ENCODE assay signal across 9 cellular contexts in genomic region chr7:44045226-44046014, GRCh38. TPM values are rescaled to one million over a fixed set of nuclear protein-coding genes. Genes with fewer than 3 reads are reported as not detected.
DNase-seq lines count a peak whose midpoint lies in the region; ATAC-seq and TF ChIP-seq lines count a peak whose summit lies in the region.
"Had no signal": no experiment of that assay in that cellular context is flagged by ENCODE, and none has a peak within 500 bp of the region (broad histone marks: within the 10 kb centered on the region; RNA-seq: fewer than 3 reads in every experiment).

No MANE protein-coding gene starts in this region.

- H3K4me3 ChIP-seq in AG10803 (ENCODE audit: low read length) (peak overlapping the region; percentile 91), right cardiac atrium (ENCODE audit: low read length) (peak overlapping the region; percentile 84)

- intact Hi-C loops in activated CD8-positive, alpha-beta T cell treated with anti-CD3 and anti-CD28 coated beads for 36 hours (cut with micrococcal nuclease): no loop called here
- intact Hi-C loops in right cardiac atrium (cut with DNase I): no loop called here

- no peaks in the 10 kb centered on the region for H3K9me3 ChIP-seq in right cardiac atrium (ENCODE audit: control insufficient read depth, low read length)

- H3K9me3 Mint-ChIP-seq in activated CD8-positive, alpha-beta T cell treated with anti-CD3 and anti-CD28 coated beads for 36 hours: no peaks in the 10 kb centered on the region
- H3K9me3 Mint-ChIP-seq in stimulated activated naive B cell treated with anti-CD40 and anti-IgM and Interleukin-4, amounts not matched to agents 10 μg/mL and 1 μg/mL and 100 μg/mL, for 72 hours: no peaks in the 10 kb centered on the region

- H3K27ac Mint-ChIP-seq in activated CD8-positive, alpha-beta T cell treated with anti-CD3 and anti-CD28 coated beads for 36 hours: peak overlapping the region; percentile 91
- H3K27ac Mint-ChIP-seq in stimulated activated naive B cell treated with anti-CD40 and anti-IgM and Interleukin-4, amounts not matched to agents 10 μg/mL and 1 μg/mL and 100 μg/mL, for 72 hours: peak overlapping the region; percentile 98

- H3K4me1 Mint-ChIP-seq in activated CD8-positive, alpha-beta T cell treated with anti-CD3 and anti-CD28 coated beads for 36 hours (ENCODE audit: low read depth): peaks cover 54% of the 10 kb centered on the region
- peaks cover 42 to 66% of the 10 kb centered on the region in 2 donors for H3K4me1 Mint-ChIP-seq in stimulated activated naive B cell treated with anti-CD40 and anti-IgM and Interleukin-4, amounts not matched to agents 10 μg/mL and 1 μg/mL and 100 μg/mL, for 72 hours

- peak overlapping the region; percentile 90 for H3K27ac ChIP-seq in right cardiac atrium (ENCODE audit: low read length)

- peak overlapping the region; percentile 91 for H3K4me3 Mint-ChIP-seq in activated CD8-positive, alpha-beta T cell treated with anti-CD3 and anti-CD28 coated beads for 36 hours
- H3K4me3 Mint-ChIP-seq in stimulated activated naive B cell treated with anti-CD40 and anti-IgM and Interleukin-4, amounts not matched to agents 10 μg/mL and 1 μg/mL and 100 μg/mL, for 72 hours: peak overlapping the region; percentile 87 to 91

- H3K36me3 Mint-ChIP-seq in activated CD8-positive, alpha-beta T cell treated with anti-CD3 and anti-CD28 coated beads for 36 hours (ENCODE audit: low read depth): peaks cover 46% of the 10 kb centered on the region
- peaks cover 33 to 41% of the 10 kb centered on the region in 2 donors for H3K36me3 Mint-ChIP-seq in stimulated activated naive B cell treated with anti-CD40 and anti-IgM and Interleukin-4, amounts not matched to agents 10 μg/mL and 1 μg/mL and 100 μg/mL, for 72 hours

- CTCF ChIA-PET in activated CD8-positive, alpha-beta T cell treated with anti-CD3 and anti-CD28 coated beads for 36 hours (lab: Charles Lee): interaction anchor here (1.2 to 1.7 kb wide), 2 partner anchors 25 to 27 kb away, joined by 4 to 9 read pairs; no protein-coding TSS in a partner anchor

- DNase-seq in AG10803 (ENCODE audit: low read depth) (no peak), right cardiac atrium (peak in 1 of 3 donors; percentile 71), DMS79 treated with DMSO at 0.1 percent for 48 hours (lab: John Stamatoyannopoulos, UW) (no peak)
- DNase-seq in activated CD8-positive, alpha-beta T cell treated with anti-CD3 and anti-CD28 coated beads for 36 hours: peak; percentile 6
- no peak for DNase-seq in stimulated activated naive B cell treated with anti-CD40 and anti-IgM and Interleukin-4, amounts not matched to agents 10 μg/mL and 1 μg/mL and 100 μg/mL, for 72 hours

- ATAC-seq in HG02588 (IDR thresholded peaks at IDR 0.05; ENCODE audit: unreplicated experiment) (peak; percentile 5), right cardiac atrium (peak in 1 of 2 donors; percentile 0), GM19351 (IDR thresholded peaks at IDR 0.05; ENCODE audit: unreplicated experiment) (no peak), GM21528 (IDR thresholded peaks at IDR 0.05; ENCODE audit: low FRiP score, unreplicated experiment) (no peak)
- ATAC-seq in activated CD8-positive, alpha-beta T cell treated with anti-CD3 and anti-CD28 coated beads for 36 hours: no peak
- ATAC-seq in stimulated activated naive B cell treated with anti-CD40 and anti-IgM and Interleukin-4, amounts not matched to agents 10 μg/mL and 1 μg/mL and 100 μg/mL, for 72 hours (replicated peaks): no peak

- no peaks in the 10 kb centered on the region for H3K27me3 Mint-ChIP-seq in activated CD8-positive, alpha-beta T cell treated with anti-CD3 and anti-CD28 coated beads for 36 hours
- H3K27me3 Mint-ChIP-seq in stimulated activated naive B cell treated with anti-CD40 and anti-IgM and Interleukin-4, amounts not matched to agents 10 μg/mL and 1 μg/mL and 100 μg/mL, for 72 hours: no peaks in the 10 kb centered on the region

- no peak for TF ChIP-seq CTCF in AG10803 (conservative IDR thresholded peaks at IDR 0.05; ENCODE audit: low read length)
- no peak for TF ChIP-seq CTCF in activated CD8-positive, alpha-beta T cell treated with anti-CD3 and anti-CD28 coated beads for 36 hours (IDR thresholded peaks at IDR 0.05)

- H3K27me3 ChIP-seq in right cardiac atrium (ENCODE audit: control insufficient read depth, insufficient read depth): no peaks in the 10 kb centered on the region

- peaks cover 4% of the 10 kb centered on the region for H3K4me1 ChIP-seq in right cardiac atrium (ENCODE audit: control insufficient read depth, insufficient read depth, low read length)

- POLR2A ChIA-PET in activated CD8-positive, alpha-beta T cell treated with anti-CD3 and anti-CD28 coated beads for 36 hours (lab: Charles Lee): interaction anchor here (0.6 to 5.7 kb wide), 16 partner anchors 9 to 752 kb away, joined by 3 to 54 read pairs (median 4); partner anchors contain the start of genes PGAM2, POLD2 and UBE2D4

- 24% methylated on average over 15 of the region's 15 CpGs for WGBS in right cardiac atrium

RNA-seq across cellular contexts. Expression of gene DBNL, which starts 0.9 kb away (rescaled TPM):
- total RNA-seq in activated CD8-positive, alpha-beta T cell treated with anti-CD3 and anti-CD28 coated beads for 36 hours: 100 to 1,000 TPM; 108 to 110 TPM
- total RNA-seq in right cardiac atrium: 10 to 100 TPM; 34.3 to 44.6 (median 38.1) TPM
- 37.5 TPM for polyA plus RNA-seq in right cardiac atrium

RNA-seq across cellular contexts. Expression of gene PGAM2, which starts 19.9 kb away (rescaled TPM):
- total RNA-seq in activated CD8-positive, alpha-beta T cell treated with anti-CD3 and anti-CD28 coated beads for 36 hours: under 1 TPM in 1 of 2 experiments, not detected in 1; 0.49 TPM
- total RNA-seq in right cardiac atrium: 1,000 to 10,000 TPM in 2 of 4 donors, 100 to 1,000 TPM in 2; 946 to 1,159 (median 1,024) TPM
- 2,530 TPM for polyA plus RNA-seq in right cardiac atrium

RNA-seq across cellular contexts. Expression of gene POLM, which starts 36.9 kb away (rescaled TPM):
- 10 to 100 TPM; 35.4 to 37.2 TPM for total RNA-seq in activated CD8-positive, alpha-beta T cell treated with anti-CD3 and anti-CD28 coated beads for 36 hours
- total RNA-seq in right cardiac atrium: 10 to 100 TPM; 24.5 to 28.9 (median 25.8) TPM
- 16.6 TPM for polyA plus RNA-seq in right cardiac atrium

RNA-seq across cellular contexts. Expression of gene SPDYE1, which starts 47.7 kb away (rescaled TPM):
- total RNA-seq in activated CD8-positive, alpha-beta T cell treated with anti-CD3 and anti-CD28 coated beads for 36 hours: not detected
- total RNA-seq in right cardiac atrium: under 1 TPM in 1 of 4 donors, not detected in 3; 0.14 TPM
- polyA plus RNA-seq in right cardiac atrium: 0.02 TPM
- total RNA-seq: lung microvascular endothelial cell had no signal

RNA-seq across cellular contexts. Expression of gene AEBP1, which starts 58.7 kb away (rescaled TPM):
- total RNA-seq in activated CD8-positive, alpha-beta T cell treated with anti-CD3 and anti-CD28 coated beads for 36 hours: 10 to 100 TPM; 29.1 to 30.4 TPM
- total RNA-seq in right cardiac atrium: 100 to 1,000 TPM in 2 of 4 donors, 10 to 100 TPM in 2; 81.0 to 124 (median 103) TPM
- polyA plus RNA-seq in right cardiac atrium: 62.8 TPM

Comparison
In these comparisons a context has a peak if more than half of its experiments do, and no peak if none do; other contexts are left out.
1. RNA of gene PGAM2, which starts 19.9 kb away (total RNA-seq): 946 to 1,159 TPM in right cardiac atrium; 0.49 TPM in activated CD8-positive, alpha-beta T cell treated with anti-CD3 and anti-CD28 coated beads for 36 hours; every median in the first group is over 100 times any median in the second.